8 cellular contexts compared by ENCODE assay signal in genomic region chr12:57087689-57088441, GRCh38. TPM values are rescaled to one million over a fixed set of nuclear protein-coding genes. Genes with fewer than 3 reads are reported as not detected.
DNase-seq lines count a peak whose midpoint lies in the region; ATAC-seq and TF ChIP-seq lines count a peak whose summit lies in the region.

No MANE protein-coding gene starts in this region.

- H3K4me3 Mint-ChIP-seq in CD14-positive monocyte = peak overlapping the region; percentile 82 to 90
- peak overlapping the region; percentile 85 to 96 for H3K4me3 Mint-ChIP-seq in activated T-cell treated with anti-CD3 and anti-CD28 coated beads, Interleukin-2, amount 50 U/mL, for 72 hours
- H3K4me3 Mint-ChIP-seq in nephron = peak overlapping the region; percentile 87 to 98 (median 88)

- H3K4me3 ChIP-seq in PC-3 (ENCODE audit: low read length) (peak overlapping the region; percentile 82), stomach (peak overlapping the region; percentile 87 to 93 (median 90))

- H3K4me1 ChIP-seq in PC-3 (ENCODE audit: insufficient read depth, low read length) = peaks cover 25% of the 10 kb centered on the region
- H3K4me1 ChIP-seq in stomach = peaks cover 42 to 68% (median 54%) of the 10 kb centered on the region in 4 donors

- POLR2A ChIA-PET in PC-3 (lab: Charles Lee; ENCODE audit: unreplicated experiment) = interaction anchor here (0.5 to 1.4 kb wide), 3 partner anchors 9 to 392 kb away, joined by 5 to 11 read pairs (median 6); partner anchors contain the start of genes NEMP1 and STAT6

- TSS peak; percentile 96 for BruUV-seq in PC-3 (replicated peaks; lab: Mats Ljungman, UMichigan)

- H3F3A ChIP-seq in PC-3 (ENCODE audit: low read length, unreplicated experiment) = peaks cover 6% of the 10 kb centered on the region

- H3K9ac ChIP-seq in PC-3 (ENCODE audit: low read length) = peak overlapping the region; percentile 97

- TF ChIP-seq EP300 in stomach (IDR thresholded peaks at IDR 0.05) = no peak

- H2AFZ ChIP-seq in PC-3 (ENCODE audit: low read length) = peak overlapping the region; percentile 79

- H3K36me3 ChIP-seq in PC-3 (ENCODE audit: low read depth, low read length) (no peaks in the 10 kb centered on the region), stomach (peaks cover 17 to 21% (median 20%) of the 10 kb centered on the region in 4 donors)

- H4K20me1 ChIP-seq in PC-3 (ENCODE audit: low read length) = no peaks in the 10 kb centered on the region

- H3K36me3 Mint-ChIP-seq in CD14-positive monocyte (peaks cover 18% of the 10 kb centered on the region in 2 donors), nephron (ENCODE audit: low read depth) (peaks cover 23% of the 10 kb centered on the region)
- H3K36me3 Mint-ChIP-seq in activated T-cell treated with anti-CD3 and anti-CD28 coated beads, Interleukin-2, amount 50 U/mL, for 72 hours (ENCODE audit: insufficient read depth in 2 of 2) = peaks cover 4 to 7% of the 10 kb centered on the region in 2 donors

- CTCF ChIA-PET in PC-3 (lab: Charles Lee) = interaction anchor here (1.7 to 2.5 kb wide), 3 partner anchors 18 to 24 kb away, joined by 5 to 17 read pairs (median 10); partner anchors contain the start of gene STAT6

- H3K27me3 ChIP-seq in PC-3 (ENCODE audit: low read length) = no peaks in the 10 kb centered on the region
- no peaks in the 10 kb centered on the region for H3K27me3 ChIP-seq in stomach

- 0 to 1% (median 1%) methylated on average over 19 to 41 of the region's 41 CpGs for WGBS in stomach, 5 donors

- H3K9me3 ChIP-seq in PC-3 (ENCODE audit: low read length) (no peaks in the 10 kb centered on the region), stomach (no peaks in the 10 kb centered on the region)

- H3K4me2 ChIP-seq in PC-3 (ENCODE audit: low read length) = peak overlapping the region; percentile 100

- H3K4me1 Mint-ChIP-seq in CD14-positive monocyte (peaks cover 44% of the 10 kb centered on the region), nephron (peaks cover 60% of the 10 kb centered on the region)
- peaks cover 67% of the 10 kb centered on the region for H3K4me1 Mint-ChIP-seq in activated T-cell treated with anti-CD3 and anti-CD28 coated beads, Interleukin-2, amount 50 U/mL, for 72 hours (ENCODE audit: low read depth)

- peaks cover 19% of the 10 kb centered on the region for H3K79me2 ChIP-seq in PC-3 (ENCODE audit: low read length)

- ATAC-seq in HG03457 (IDR thresholded peaks at IDR 0.05; ENCODE audit: unreplicated experiment) = peak; percentile 13
- peak; percentile 46 for ATAC-seq in PC-3
- peak; percentile 46 to 48 for ATAC-seq in activated T-cell treated with anti-CD3 and anti-CD28 coated beads, Interleukin-2, amount 50 U/mL, for 72 hours (replicated peaks in 1 of 2)

- peaks cover 0 to 12% (median 10%) of the 10 kb centered on the region in 3 donors for H3K27me3 Mint-ChIP-seq in CD14-positive monocyte (ENCODE audit: low read depth in 3 of 3)
- no peaks in the 10 kb centered on the region for H3K27me3 Mint-ChIP-seq in activated T-cell treated with anti-CD3 and anti-CD28 coated beads, Interleukin-2, amount 50 U/mL, for 72 hours (ENCODE audit: low read depth)
- H3K27me3 Mint-ChIP-seq in nephron (ENCODE audit: low read depth) = no peaks in the 10 kb centered on the region

- no peaks in the 10 kb centered on the region for H3K9me2 ChIP-seq in PC-3 (replicated peaks; ENCODE audit: low read length)

- DNase-seq in CD14-positive monocyte (ENCODE audit: low spot score) (peak; percentile 79), GM19240 (ENCODE audit: insufficient read length, low spot score) (peak; percentile 37), PC-3 (peak; percentile 92), fibroblast of gingiva (ENCODE audit: low read depth) (peak; percentile 96), stomach (peak; percentile 86)
- DNase-seq in activated T-cell treated with anti-CD3 and anti-CD28 coated beads, Interleukin-2, amount 50 U/mL, for 72 hours = peak; percentile 75 to 87

- intact Hi-C loops in CD14-positive monocyte (cut with micrococcal nuclease) = no loop called here
- intact Hi-C loops in PC-3 (cut with micrococcal nuclease) = loop anchor here (1.0 kb wide), 2 partner anchors 9 to 23 kb away; partner anchors contain the start of gene STAT6
- intact Hi-C loops in stomach (cut with DNase I; ENCODE audit: low total_unique reads) = no loop called here

- H3K27ac Mint-ChIP-seq in CD14-positive monocyte = peak overlapping the region; percentile 94 to 98 (median 97)
- peak overlapping the region; percentile 94 for H3K27ac Mint-ChIP-seq in activated T-cell treated with anti-CD3 and anti-CD28 coated beads, Interleukin-2, amount 50 U/mL, for 72 hours
- peak overlapping the region; percentile 100 for H3K27ac Mint-ChIP-seq in nephron

- H3K9me3 Mint-ChIP-seq in CD14-positive monocyte (peaks cover 0 to 2% (median 0%) of the 10 kb centered on the region in 7 donors), nephron (no peaks in the 10 kb centered on the region)
- H3K9me3 Mint-ChIP-seq in activated T-cell treated with anti-CD3 and anti-CD28 coated beads, Interleukin-2, amount 50 U/mL, for 72 hours = no peaks in the 10 kb centered on the region

- H3K27ac ChIP-seq in PC-3 (ENCODE audit: low read length) (peak overlapping the region; percentile 98), stomach (peak overlapping the region; percentile 93 to 99 (median 98))

- TF ChIP-seq POLR2A in stomach (IDR thresholded peaks at IDR 0.05) = no peak

- no peak for TF ChIP-seq CTCF in CD14-positive monocyte (IDR thresholded peaks at IDR 0.05)
- no peak for TF ChIP-seq CTCF in PC-3 (conservative IDR thresholded peaks at IDR 0.05; ENCODE audit: low read depth, low read length)
- no peak for TF ChIP-seq CTCF in nephron (IDR thresholded peaks at IDR 0.05; ENCODE audit: unreplicated experiment in 3 of 3)
- no peak for TF ChIP-seq CTCF in stomach (IDR thresholded peaks at IDR 0.05)

RNA-seq across cellular contexts. Expression of gene NAB2, which starts 1.0 kb away (rescaled TPM):
- polyA plus RNA-seq in CD14-positive monocyte = 1 to 10 TPM in 1 of 2 donors, under 1 TPM in 1; 1.00 to 2.7 TPM
- total RNA-seq in PC-3 (2014; rRNA removed) = 17.4 and 20.2 TPM in 2 replicates
- total RNA-seq in activated T-cell treated with anti-CD3 and anti-CD28 coated beads, Interleukin-2, amount 50 U/mL, for 72 hours = 10 to 100 TPM; 30.7 to 31.0 TPM
- 10 to 100 TPM in 2 of 5 donors, 1 to 10 TPM in 2, not detected in 1; 1.7 to 12.1 (median 8.3) TPM for total RNA-seq in stomach
- 10 to 100 TPM; 14.1 to 16.6 (median 16.3) TPM for polyA plus RNA-seq in stomach

RNA-seq across cellular contexts. Expression of gene NEMP1, which starts 9.3 kb away (rescaled TPM):
- 1 to 10 TPM; 1.9 to 2.2 TPM for polyA plus RNA-seq in CD14-positive monocyte
- total RNA-seq in PC-3 (2014; rRNA removed) = 16.4 and 18.3 TPM in 2 replicates
- 100 to 1,000 TPM; 114 to 119 TPM for total RNA-seq in activated T-cell treated with anti-CD3 and anti-CD28 coated beads, Interleukin-2, amount 50 U/mL, for 72 hours
- 10 to 100 TPM in 1 of 5 donors, 1 to 10 TPM in 4; 1.2 to 16.7 (median 2.7) TPM for total RNA-seq in stomach
- 1 to 10 TPM; 1.1 to 3.8 (median 2.2) TPM for polyA plus RNA-seq in stomach

RNA-seq across cellular contexts. Expression of gene STAT6, which starts 23.3 kb away (rescaled TPM):
- polyA plus RNA-seq in CD14-positive monocyte (100 to 1,000 TPM; 132 to 154 TPM), stomach (100 to 1,000 TPM; 138 to 477 (median 147) TPM)
- total RNA-seq in PC-3 (2014; rRNA removed) (20.8 and 28.4 TPM in 2 replicates), stomach (100 to 1,000 TPM in 4 of 5 donors, 10 to 100 TPM in 1; 81.9 to 343 (median 209) TPM)
- total RNA-seq in activated T-cell treated with anti-CD3 and anti-CD28 coated beads, Interleukin-2, amount 50 U/mL, for 72 hours = 100 to 1,000 TPM; 178 to 191 TPM

RNA-seq across cellular contexts. Expression of gene MYO1A, which starts 37.9 kb away (rescaled TPM):
- polyA plus RNA-seq in CD14-positive monocyte (1 to 10 TPM in 1 of 2 donors, under 1 TPM in 1; 0.22 to 1.3 TPM), stomach (10 to 100 TPM in 1 of 3 donors, 1 to 10 TPM in 1, under 1 TPM in 1; 0.70 to 16.2 (median 1.2) TPM)
- total RNA-seq in PC-3 (2014; rRNA removed) (0.17 TPM in 1 of 2 replicates, not detected in the other), stomach (10 to 100 TPM in 4 of 5 donors, 1 to 10 TPM in 1; 2.7 to 97.3 (median 19.3) TPM)
- total RNA-seq in activated T-cell treated with anti-CD3 and anti-CD28 coated beads, Interleukin-2, amount 50 U/mL, for 72 hours = 10 to 100 TPM; 11.4 to 13.4 TPM

RNA-seq across cellular contexts. Expression of gene LRP1, which starts 40.4 kb away (rescaled TPM):
- 10 to 100 TPM in 1 of 2 donors, 1 to 10 TPM in 1; 5.5 to 10.5 TPM for polyA plus RNA-seq in CD14-positive monocyte
- total RNA-seq in PC-3 (2014; rRNA removed) = 14.7 and 21.8 TPM in 2 replicates
- 1 to 10 TPM; 3.2 to 4.8 TPM for total RNA-seq in activated T-cell treated with anti-CD3 and anti-CD28 coated beads, Interleukin-2, amount 50 U/mL, for 72 hours
- total RNA-seq in stomach = 100 to 1,000 TPM in 4 of 5 donors, 10 to 100 TPM in 1; 97.8 to 510 (median 129) TPM
- polyA plus RNA-seq in stomach = 10 to 100 TPM; 13.5 to 25.9 (median 13.6) TPM

Comparison
In these comparisons a context has a peak if more than half of its experiments do, and no peak if none do; other contexts are left out.
1. Peak in every context shown above with its lines: DNase-seq, ATAC-seq, H3K4me3 ChIP-seq and H3K27ac ChIP-seq.
2. DNase-seq: peak in every context shown above with its lines; median percentile 96 in fibroblast of gingiva; 92 in PC-3; 86 in stomach; 81 in activated T-cell treated with anti-CD3 and anti-CD28 coated beads, Interleukin-2, amount 50 U/mL, for 72 hours; 79 in CD14-positive monocyte; 37 in GM19240.